ENCODE assay signal across 8 cellular contexts in the genomic region with DNA sequence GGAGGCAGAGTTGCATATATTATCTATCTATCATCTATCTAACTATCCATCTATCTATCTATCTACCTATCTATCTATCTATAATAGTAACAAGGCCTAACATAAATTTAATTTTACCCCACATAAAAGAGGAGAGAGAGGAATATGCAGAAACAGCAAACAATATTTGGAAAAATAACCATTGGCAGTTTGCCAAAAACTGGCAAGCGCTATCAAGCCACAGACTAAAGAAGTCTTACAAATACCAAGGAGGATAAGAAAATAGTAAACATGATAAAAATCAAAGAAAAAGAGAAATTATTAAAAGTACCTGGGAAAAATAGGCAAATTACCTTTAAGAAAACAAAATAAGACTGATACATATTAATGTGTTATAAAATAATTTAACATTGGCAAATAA.
"Had no signal": no experiment of that assay in that cellular context is flagged by ENCODE, and none has a peak within 500 bp of the region (broad histone marks: within the 10 kb centered on the region; RNA-seq: fewer than 3 reads in every experiment).

No MANE protein-coding gene starts in this region.

- FAIRE-seq: H1, H54, HepG2 had no signal

- DNase-seq: H9, HCEC 1CT, KG1 had no signal

- ATAC-seq: GM23338, HepG2 had no signal

- H3K4me3 ChIP-seq: GM23338 had no signal

- H2AFZ ChIP-seq: GM23338 had no signal

- H3K27ac ChIP-seq: HL-60 had no signal

- H3K4me2 ChIP-seq: GM23338 had no signal
